ENCODE assay signal across 16 cellular contexts in the genomic region with DNA sequence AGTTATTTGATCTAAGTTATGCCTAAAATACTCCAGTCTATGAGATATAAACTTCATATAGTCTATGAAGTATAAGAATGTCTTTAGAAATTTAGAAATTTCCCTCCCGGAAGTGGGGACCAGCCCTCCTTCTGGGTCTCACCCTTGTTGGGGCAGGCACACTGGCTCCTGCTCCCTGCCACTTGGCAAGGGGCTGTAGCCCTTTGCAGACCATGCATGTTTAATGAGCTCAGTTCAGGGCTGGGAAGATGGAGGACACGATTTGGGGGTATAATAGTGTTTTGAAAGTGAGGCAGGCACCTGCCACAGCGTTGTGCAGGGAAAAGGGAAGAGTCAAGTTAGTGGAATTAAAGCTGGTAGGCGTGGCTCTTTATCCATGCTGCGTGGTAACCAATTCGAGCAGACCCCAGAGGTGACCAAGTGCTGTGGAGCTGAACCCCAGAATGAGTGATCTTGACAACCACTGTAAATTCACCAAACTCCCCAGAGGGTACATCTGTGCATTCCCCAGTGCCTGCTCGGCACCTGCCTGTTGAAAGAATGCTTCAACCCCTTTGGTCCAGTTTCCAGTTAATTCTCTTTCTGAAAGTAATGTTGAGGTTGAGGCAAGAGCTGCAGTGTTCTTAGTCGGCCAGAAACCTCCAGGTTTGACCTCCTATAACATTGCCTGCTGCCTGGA.
"Had no signal": no experiment of that assay in that cellular context is flagged by ENCODE, and none has a peak within 500 bp of the region (broad histone marks: within the 10 kb centered on the region; RNA-seq: fewer than 3 reads in every experiment).

No MANE protein-coding gene starts in this region.

- H3K9me3 Mint-ChIP-seq: activated naive CD8-positive, alpha-beta T cell treated with anti-CD3 and anti-CD28 coated beads, Interleukin-2, amount 10 ng/mL, durations not matched to agents 7 days and 5 days; activated T-cell treated with anti-CD3 and anti-CD28 coated beads, Interleukin-2, amount 50 U/mL, for 4 hours had no signal

- H3K4me3 ChIP-seq: breast epithelium, heart right ventricle, left ventricle myocardium inferior, uterus had no signal

- H3K27me3 ChIP-seq: breast epithelium, heart right ventricle, uterus had no signal

- H3K4me3 Mint-ChIP-seq: activated CD8-positive, alpha-beta memory T cell treated with anti-CD3 and anti-CD28 coated beads, Interleukin-2, amount 10 ng/mL, durations not matched to agents 7 days and 5 days; activated naive CD8-positive, alpha-beta T cell treated with anti-CD3 and anti-CD28 coated beads, Interleukin-2, amount 10 ng/mL, durations not matched to agents 7 days and 5 days; activated T-cell treated with anti-CD3 and anti-CD28 coated beads, Interleukin-2, amount 50 U/mL, for 4 hours had no signal

- DNase-seq: activated CD4-positive, alpha-beta T cell treated with anti-CD3 and anti-CD28 coated beads for 1 hour; activated CD4-positive, alpha-beta T cell treated with anti-CD3 and anti-CD28 coated beads, Interleukin-2, amount 50 U/mL, for 48 hours; activated CD8-positive, alpha-beta memory T cell treated with anti-CD3 and anti-CD28 coated beads, Interleukin-2, amount 10 ng/mL, durations not matched to agents 7 days and 5 days; activated gamma-delta T cell treated with Interleukin-2 at 50 U/mL for 16 hours; activated naive CD8-positive, alpha-beta T cell treated with anti-CD3 and anti-CD28 coated beads, Interleukin-2, amount 10 ng/mL, durations not matched to agents 7 days and 5 days; activated T-cell treated with anti-CD3 and anti-CD28 coated beads, Interleukin-2, amount 50 U/mL, for 4 hours; aorta; foreskin melanocyte; heart right ventricle; islet precursor cell; left ventricle myocardium inferior; stimulated activated CD4-positive, alpha-beta T cell treated with anti-CD3 and anti-CD28 coated beads, Interleukin-4, amount 100 ng/mL, for 1 hour; stimulated activated CD8-positive, alpha-beta memory T cell treated with anti-CD3 and anti-CD28 coated beads, Interleukin-4, amount 100 ng/mL, for 48 hours; T-helper 2 cell; uterus had no signal

- H3K27ac Mint-ChIP-seq: activated CD8-positive, alpha-beta memory T cell treated with anti-CD3 and anti-CD28 coated beads, Interleukin-2, amount 10 ng/mL, durations not matched to agents 7 days and 5 days; activated naive CD8-positive, alpha-beta T cell treated with anti-CD3 and anti-CD28 coated beads, Interleukin-2, amount 10 ng/mL, durations not matched to agents 7 days and 5 days had no signal

- H3K36me3 ChIP-seq: breast epithelium, uterus had no signal

- H3K4me1 ChIP-seq: uterus had no signal

- ATAC-seq: activated CD8-positive, alpha-beta memory T cell treated with anti-CD3 and anti-CD28 coated beads, Interleukin-2, amount 10 ng/mL, durations not matched to agents 7 days and 5 days; activated T-cell treated with anti-CD3 and anti-CD28 coated beads, Interleukin-2, amount 50 U/mL, for 4 hours had no signal

- H3K27me3 Mint-ChIP-seq: activated CD8-positive, alpha-beta memory T cell treated with anti-CD3 and anti-CD28 coated beads, Interleukin-2, amount 10 ng/mL, durations not matched to agents 7 days and 5 days; activated naive CD8-positive, alpha-beta T cell treated with anti-CD3 and anti-CD28 coated beads, Interleukin-2, amount 10 ng/mL, durations not matched to agents 7 days and 5 days had no signal

- H3K27ac ChIP-seq: breast epithelium, uterus had no signal

- H3K9me3 ChIP-seq: breast epithelium, heart right ventricle, left ventricle myocardium inferior, uterus had no signal
